ENCODE assay signal across 18 cellular contexts in the genomic region with DNA sequence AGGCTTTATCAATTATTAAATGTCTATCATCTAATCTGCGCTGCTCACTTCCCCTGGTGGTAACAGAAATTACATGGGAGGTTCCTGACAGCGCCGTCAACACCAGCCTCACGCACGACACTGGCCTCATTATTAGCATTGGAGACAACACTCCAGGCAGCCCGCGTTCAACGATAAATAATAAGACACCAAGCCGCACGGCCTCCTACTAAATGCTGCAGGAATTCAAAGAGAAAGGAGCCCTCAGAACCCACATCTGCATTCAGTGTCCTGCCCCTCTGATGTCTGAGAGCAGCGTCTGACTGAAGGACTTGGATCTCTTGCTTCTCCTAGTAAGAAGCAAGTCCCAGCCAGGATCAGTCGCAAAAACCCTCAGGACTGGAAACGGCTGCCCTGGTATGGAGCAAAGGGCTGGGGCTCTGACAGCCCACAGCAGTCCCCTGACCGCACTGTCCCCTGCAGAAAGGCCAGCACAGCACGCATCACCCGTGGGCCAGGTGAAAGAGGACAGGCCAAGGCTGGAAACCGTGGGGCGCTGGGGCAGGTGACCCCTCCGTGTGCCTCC. TPM values are rescaled to one million over a fixed set of nuclear protein-coding genes. Genes with fewer than 3 reads are reported as not detected.
DNase-seq lines count a peak whose midpoint lies in the region; ATAC-seq and TF ChIP-seq lines count a peak whose summit lies in the region.
"Had no signal": no experiment of that assay in that cellular context is flagged by ENCODE, and none has a peak within 500 bp of the region (broad histone marks: within the 10 kb centered on the region; RNA-seq: fewer than 3 reads in every experiment).

No MANE protein-coding gene starts in this region.

- H3K27ac Mint-ChIP-seq in glutamatergic neuron (ENCODE audit: unreplicated experiment) (peak overlapping the region; percentile 22), nephron (peak overlapping the region; percentile 60 to 66 (median 62))
- no peak overlapping the region for H3K27ac Mint-ChIP-seq in stimulated activated effector memory CD8-positive, alpha-beta T cell treated with anti-CD3 and anti-CD28 coated beads, Interleukin-12 subunit alpha, Interleukin-12 subunit beta, amount 100 ng/mL, for 72 hours
- H3K27ac Mint-ChIP-seq: GM23338 had no signal

- TF ChIP-seq CTCF in glutamatergic neuron (IDR thresholded peaks at IDR 0.05; ENCODE audit: partially characterized antibody, unreplicated experiment) (no peak), nephron (IDR thresholded peaks at IDR 0.05; ENCODE audit: unreplicated experiment in 3 of 3) (no peak), spleen (IDR thresholded peaks at IDR 0.05 in 8 of 11, conservative IDR thresholded peaks at IDR 0.05 in 3 of 11) (no peak), tibial artery (IDR thresholded peaks at IDR 0.05) (no peak)

- H3K9me3 ChIP-seq in SK-N-MC (ENCODE audit: low read depth, low read length) (no peaks in the 10 kb centered on the region), spleen (no peaks in the 10 kb centered on the region), tibial artery (no peaks in the 10 kb centered on the region)
- H3K9me3 ChIP-seq: BE2C had no signal

- TF ChIP-seq POLR2A in spleen (IDR thresholded peaks at IDR 0.05), result no peak
- no peak for TF ChIP-seq POLR2A in erythroblast (IDR thresholded peaks at IDR 0.05; ENCODE audit: low read length)

- WGBS in spleen, 5 donors, result 73 to 79% (median 76%) methylated on average over 17 to 19 of the region's 19 CpGs

- H3K4me3 ChIP-seq in SK-N-MC, result no peak overlapping the region
- no peak overlapping the region for H3K4me3 ChIP-seq in spleen
- H3K4me3 ChIP-seq in tibial artery, result no peak overlapping the region
- H3K4me3 ChIP-seq: GM23338 had no signal

- H3K4me1 Mint-ChIP-seq in glutamatergic neuron (ENCODE audit: low read depth, unreplicated experiment), result peaks cover 12% of the 10 kb centered on the region
- peaks cover 23% of the 10 kb centered on the region for H3K4me1 Mint-ChIP-seq in nephron
- peaks cover 24% of the 10 kb centered on the region for H3K4me1 Mint-ChIP-seq in stimulated activated effector memory CD8-positive, alpha-beta T cell treated with anti-CD3 and anti-CD28 coated beads, Interleukin-12 subunit alpha, Interleukin-12 subunit beta, amount 100 ng/mL, for 72 hours
- H3K4me1 Mint-ChIP-seq: GM23338 had no signal

- H3K27me3 Mint-ChIP-seq in glutamatergic neuron (ENCODE audit: unreplicated experiment) (peaks cover 8% of the 10 kb centered on the region), nephron (ENCODE audit: low read depth) (peaks cover 4% of the 10 kb centered on the region)

- no peaks in the 10 kb centered on the region for H3K36me3 ChIP-seq in SK-N-MC (ENCODE audit: insufficient read depth, low read length)
- H3K36me3 ChIP-seq in spleen, result no peaks in the 10 kb centered on the region
- H3K36me3 ChIP-seq in tibial artery, result no peaks in the 10 kb centered on the region
- H3K36me3 ChIP-seq: BE2C had no signal

- no peak overlapping the region for H3K9ac ChIP-seq in SK-N-MC (ENCODE audit: insufficient read length)

- no peak for DNase-seq in SK-N-MC (ENCODE audit: low read depth, low spot score)
- no peak for DNase-seq in glutamatergic neuron
- peak; percentile 25 for DNase-seq in spleen
- DNase-seq in stimulated activated effector memory CD8-positive, alpha-beta T cell treated with anti-CD3 and anti-CD28 coated beads, Interleukin-12 subunit alpha, Interleukin-12 subunit beta, amount 100 ng/mL, for 72 hours (ENCODE audit: low spot score in 2 of 2), result no peak
- no peak for DNase-seq in tibial artery
- DNase-seq in erythroblast (lab: John Stamatoyannopoulos, UW), result no peak
- DNase-seq: BE2C, DMS53, GDM1, Kasumi-1, NCI-H1694 treated with DMSO at 0.1 percent for 48 hours, NCI-H2081 treated with DMSO at 0.1 percent for 48 hours, NCI-H2171 treated with DMSO at 0.1 percent for 48 hours, NCI-H446 treated with DMSO at 0.1 percent for 48 hours, NCI-H526 treated with DMSO at 0.1 percent for 48 hours had no signal

- H3K4me1 ChIP-seq in spleen (peaks cover 0 to 11% (median 0%) of the 10 kb centered on the region in 6 donors), tibial artery (no peaks in the 10 kb centered on the region)
- H3K4me1 ChIP-seq: BE2C had no signal

- H3K4me3 Mint-ChIP-seq in glutamatergic neuron (ENCODE audit: unreplicated experiment) (no peak overlapping the region), nephron (no peak overlapping the region)
- no peak overlapping the region for H3K4me3 Mint-ChIP-seq in stimulated activated effector memory CD8-positive, alpha-beta T cell treated with anti-CD3 and anti-CD28 coated beads, Interleukin-12 subunit alpha, Interleukin-12 subunit beta, amount 100 ng/mL, for 72 hours
- H3K4me3 Mint-ChIP-seq: GM23338 had no signal

- intact Hi-C loops in spleen (cut with DNase I; ENCODE audit: low total_unique reads), result no loop called here
- intact Hi-C loops in tibial artery (cut with DNase I; ENCODE audit: low total_unique reads), result no loop called here

- H3K9me3 Mint-ChIP-seq in glutamatergic neuron (ENCODE audit: unreplicated experiment) (peaks cover 18% of the 10 kb centered on the region), nephron (peaks cover 4% of the 10 kb centered on the region)
- H3K9me3 Mint-ChIP-seq in stimulated activated effector memory CD8-positive, alpha-beta T cell treated with anti-CD3 and anti-CD28 coated beads, Interleukin-12 subunit alpha, Interleukin-12 subunit beta, amount 100 ng/mL, for 72 hours, result no peaks in the 10 kb centered on the region

- peak overlapping the region; percentile 34; the same call in 1 of the 2 replicates for H3K27ac ChIP-seq in SK-N-MC
- H3K27ac ChIP-seq in spleen, result no peak overlapping the region
- no peak overlapping the region for H3K27ac ChIP-seq in tibial artery

- ATAC-seq in stimulated activated effector memory CD8-positive, alpha-beta T cell treated with anti-CD3 and anti-CD28 coated beads, Interleukin-12 subunit alpha, Interleukin-12 subunit beta, amount 100 ng/mL, for 72 hours, result no peak
- ATAC-seq: GM23338, Right ventricle myocardium inferior had no signal

- H3K36me3 Mint-ChIP-seq in glutamatergic neuron (ENCODE audit: unreplicated experiment) (peaks cover 8% of the 10 kb centered on the region), nephron (ENCODE audit: low read depth) (peaks cover 10% of the 10 kb centered on the region)
- peaks cover 7% of the 10 kb centered on the region for H3K36me3 Mint-ChIP-seq in stimulated activated effector memory CD8-positive, alpha-beta T cell treated with anti-CD3 and anti-CD28 coated beads, Interleukin-12 subunit alpha, Interleukin-12 subunit beta, amount 100 ng/mL, for 72 hours

- H3K27me3 ChIP-seq in spleen (replicated peaks in 1 of 7) (no peaks in the 10 kb centered on the region), tibial artery (peaks cover 0 to 17% of the 10 kb centered on the region in 2 donors)
- H3K27me3 ChIP-seq: BE2C had no signal

RNA-seq across cellular contexts. Expression of gene RPH3AL, which starts 7.6 kb away (rescaled TPM):
- total RNA-seq in glutamatergic neuron (ENCODE audit: unreplicated experiment) (22.3 TPM), spleen (100 to 1,000 TPM in 1 of 7 donors, 10 to 100 TPM in 6; 44.2 to 182 (median 58.6) TPM)
- polyA plus RNA-seq in spleen, result 10 to 100 TPM in 1 of 3 donors, 1 to 10 TPM in 2; 4.8 to 27.1 (median 7.4) TPM
